ENCODE assay signal across 8 cellular contexts in genomic region chr3:185585523-185585861, GRCh38. TPM values are rescaled to one million over a fixed set of nuclear protein-coding genes. Genes with fewer than 3 reads are reported as not detected.
DNase-seq lines count a peak whose midpoint lies in the region; ATAC-seq, FAIRE-seq and TF ChIP-seq lines count a peak whose summit lies in the region.

No MANE protein-coding gene starts in this region.

- H3K36me3 Mint-ChIP-seq in CD4-positive, alpha-beta memory T cell = peaks cover 0 to 17% of the 10 kb centered on the region in 2 donors

- peaks cover 11% of the 10 kb centered on the region in 2 experiments for H4K20me1 ChIP-seq in H1 (replicated peaks in 1 of 2; ENCODE audit: control insufficient read depth in 1 of 2, insufficient read depth in 2 of 2, low read length in 2 of 2)

- H3K79me1 ChIP-seq in H1 (ENCODE audit: low read depth, low read length) (peaks cover 12% of the 10 kb centered on the region), neuronal stem cell (ENCODE audit: low read depth, low read length) (peaks cover 4% of the 10 kb centered on the region)

- WGBS in H1 (ENCODE audit: extremely low coverage in 1 of 2, insufficient coverage in 1 of 2, insufficient read length in 1 of 2, insufficient replicate concordance in 2 of 2, low coverage in 1 of 2, low lambda C conversion rate in 2 of 2, missing lambda C conversion rate in 1 of 2), 2 experiments = 57% methylated on average over 9 of the region's 9 CpGs; no CpG with 5 or more reads in 1 of the 2 experiments
- no CpG with 5 or more reads among the region's 9 CpGs for WGBS in neuronal stem cell (ENCODE audit: extremely low coverage in 2 of 2, insufficient read length in 2 of 2, insufficient replicate concordance in 1 of 2), 2 donors

- no peak overlapping the region for H4K5ac ChIP-seq in H1 (ENCODE audit: insufficient read length, low read depth, low read length)

- H3K18ac ChIP-seq in H1 (ENCODE audit: extremely low read depth, low read length) (no peak overlapping the region), neuronal stem cell (ENCODE audit: low read length) (no peak overlapping the region)

- H3K9ac ChIP-seq in H1 (replicated peaks in 1 of 4; ENCODE audit: extremely low read depth in 1 of 4, low read depth in 3 of 4, low read length in 3 of 4) (peak overlapping the region in 3 of 4 experiments; percentile 8 to 85 (median 68); a peak in 6 of 7 replicates), neuronal stem cell (ENCODE audit: low read depth, low read length, poor library complexity) (peak overlapping the region; percentile 15)

- no peak overlapping the region for H3K23ac ChIP-seq in H1 (ENCODE audit: insufficient read length)
- no peak overlapping the region for H3K23ac ChIP-seq in neuronal stem cell (ENCODE audit: low read depth, low read length, poor library complexity)

- peaks cover 12% of the 10 kb centered on the region for H3K23me2 ChIP-seq in H1 (ENCODE audit: low read depth, low read length)

- H4K8ac ChIP-seq in H1 (ENCODE audit: extremely low read depth, insufficient read depth, low read length) (no peak overlapping the region), neuronal stem cell (ENCODE audit: low read depth, low read length) (no peak overlapping the region)

- H3K56ac ChIP-seq in H1 (replicated peaks; ENCODE audit: insufficient read length, low read depth, low read length) = no peak overlapping the region

- intact Hi-C loops in CD4-positive, alpha-beta memory T cell (cut with micrococcal nuclease) = loop anchor here (5.0 kb wide), 3 partner anchors 352 to 1338 kb away; partner anchors contain the start of genes ALG3, EEF1AKMT4, TRA2B and VPS8

- H3K4me2 ChIP-seq in H1 (ENCODE audit: insufficient read depth in 1 of 2, low read depth in 2 of 2, low read length in 2 of 2) = peak overlapping the region; percentile 88 to 90
- H3K4me2 ChIP-seq in neuronal stem cell (ENCODE audit: insufficient read depth, low read length, poor library complexity, severe bottlenecking) = peak overlapping the region; percentile 78

- H3K4ac ChIP-seq in H1 (replicated peaks; ENCODE audit: insufficient read length, low read depth, low read length) = no peak overlapping the region
- no peak overlapping the region for H3K4ac ChIP-seq in neuronal stem cell (ENCODE audit: low read length)

- no peaks in the 10 kb centered on the region for H3K27me3 ChIP-seq in CD4-positive, alpha-beta memory T cell (ENCODE audit: insufficient read depth, low read length)
- H3K27me3 ChIP-seq in H1 (replicated peaks in 1 of 4; ENCODE audit: control insufficient read depth in 3 of 4, extremely low read depth in 1 of 4, insufficient read depth in 3 of 4, low read length in 3 of 4) (no peaks in the 10 kb centered on the region), neuronal stem cell (ENCODE audit: control insufficient read depth in 3 of 3, insufficient read depth in 3 of 3, low read depth in 1 of 3, low read length in 3 of 3) (peaks cover 0 to 4% (median 0%) of the 10 kb centered on the region in 3 experiments)

- H4K91ac ChIP-seq in H1 (replicated peaks; ENCODE audit: insufficient read length, low read length) (no peak overlapping the region), neuronal stem cell (ENCODE audit: low read depth, low read length, poor library complexity) (no peak overlapping the region)

- H3K4me1 ChIP-seq in CD4-positive, alpha-beta memory T cell (ENCODE audit: insufficient read depth, low read length) = peaks cover 27% of the 10 kb centered on the region
- H3K4me1 ChIP-seq in H1 (replicated peaks in 1 of 4; ENCODE audit: control insufficient read depth in 3 of 4, insufficient read depth in 4 of 4, low read length in 3 of 4) (peaks cover 0 to 22% (median 9%) of the 10 kb centered on the region in 4 experiments; a peak in 6 of 7 replicates), neuronal stem cell (ENCODE audit: control insufficient read depth in 2 of 2, insufficient read depth in 1 of 2, low read depth in 1 of 2, low read length in 2 of 2) (peaks cover 3 to 9% of the 10 kb centered on the region in 2 donors)

- H2BK5ac ChIP-seq in H1 (ENCODE audit: low read depth, low read length) = peak overlapping the region; percentile 1; the same call in 1 of the 2 replicates
- H2BK5ac ChIP-seq in neuronal stem cell (ENCODE audit: low read length) = no peak overlapping the region

- no peak for DNase-seq in CD4-positive, alpha-beta memory T cell
- DNase-seq in NCI-H69 (lab: John Stamatoyannopoulos, UW) = peak; percentile 66
- no peak for DNase-seq in H1 (ENCODE audit: low read depth in 1 of 2, low spot score in 2 of 2)
- no peak for DNase-seq in neuronal stem cell (ENCODE audit: low spot score)
- no peak for DNase-seq in medulla oblongata (ENCODE audit: extremely low spot score)
- no peak for DNase-seq in iPS-NIHi11 (ENCODE audit: low spot score)
- DNase-seq in KBM-7 = no peak

- no peaks in the 10 kb centered on the region for H3K27me3 Mint-ChIP-seq in CD4-positive, alpha-beta memory T cell

- peaks cover 0 to 4% (median 0%) of the 10 kb centered on the region in 8 donors for H3K9me3 Mint-ChIP-seq in CD4-positive, alpha-beta memory T cell

- no peaks in the 10 kb centered on the region for H3K9me3 ChIP-seq in CD4-positive, alpha-beta memory T cell (ENCODE audit: control insufficient read depth in 1 of 2, low read length in 2 of 2)
- H3K9me3 ChIP-seq in H1 (ENCODE audit: insufficient read depth in 2 of 2, low read depth in 1 of 2, low read length in 1 of 2) (no peaks in the 10 kb centered on the region), neuronal stem cell (replicated peaks in 1 of 2; ENCODE audit: control insufficient read depth in 2 of 2, insufficient read depth in 1 of 2, low read depth in 1 of 2, low read length in 2 of 2) (no peaks in the 10 kb centered on the region)

- H2BK12ac ChIP-seq in H1 (ENCODE audit: low read depth, low read length) (peak overlapping the region; percentile 39; the same call in 1 of the 2 replicates), neuronal stem cell (ENCODE audit: low read length) (no peak overlapping the region)

- CTCF ChIA-PET in CD4-positive, alpha-beta memory T cell (lab: Charles Lee; ENCODE audit: partially characterized antibody) = interaction anchor here (1.0 to 4.7 kb wide), 3 partner anchors 11 to 1690 kb away, joined by 3 to 42 read pairs (median 9); no protein-coding TSS in a partner anchor
- CTCF ChIA-PET in H1 (lab: Charles Lee; ENCODE audit: partially characterized antibody) = interaction anchor here (0.6 to 1.6 kb wide), 5 partner anchors 10 to 195 kb away, joined by 3 to 6 read pairs (median 3); no protein-coding TSS in a partner anchor

- H3K27ac ChIP-seq in CD4-positive, alpha-beta memory T cell (ENCODE audit: low read depth, low read length) = peak overlapping the region; percentile 95
- H3K27ac ChIP-seq in H1 (ENCODE audit: low read depth, low read length) (peak overlapping the region; percentile 82), neuronal stem cell (replicated peaks; ENCODE audit: low read length) (peak overlapping the region; percentile 52)

- TF ChIP-seq RAD21 in H1 (IDR thresholded peaks at IDR 0.05 in 1 of 2, conservative IDR thresholded peaks at IDR 0.05 in 1 of 2; ENCODE audit: low read depth in 2 of 2, low read length in 2 of 2) = no peak

- peak overlapping the region; percentile 93 to 98 (median 96) for H3K27ac Mint-ChIP-seq in CD4-positive, alpha-beta memory T cell

- TF ChIP-seq POLR2A in H1 (IDR thresholded peaks at IDR 0.05; ENCODE audit: control extremely low read depth in 1 of 2, low read depth in 2 of 2, low read length in 2 of 2) = no peak

- peak overlapping the region in 1 of 2 donors; percentile 78 for H3K4me3 ChIP-seq in CD4-positive, alpha-beta memory T cell (ENCODE audit: low read length in 2 of 2)
- H3K4me3 ChIP-seq in H1 (ENCODE audit: extremely low read depth in 1 of 4, insufficient read depth in 2 of 4, low read depth in 3 of 4, low read length in 4 of 4) = peak overlapping the region; percentile 33 to 87 (median 64); a peak in 7 of 8 replicates
- H3K4me3 ChIP-seq in neuronal stem cell (ENCODE audit: low read length in 2 of 2) = peak overlapping the region; percentile 69 to 82

- in situ Hi-C loops in KBM-7 (cut with MboI; ENCODE audit: low pct_unique_long_range_greater_than_20kb, low sequenced_read_pairs) = no loop called here

- H2BK15ac ChIP-seq in H1 (ENCODE audit: low read length) = peak overlapping the region; percentile 46; the same call in 1 of the 2 replicates
- H2BK15ac ChIP-seq in neuronal stem cell (ENCODE audit: low read length) = no peak overlapping the region

- H2AFZ ChIP-seq in H1 (ENCODE audit: low read length) (no peak overlapping the region), neuronal stem cell (ENCODE audit: low read length) (peak overlapping the region; percentile 70)

- peak overlapping the region; percentile 83 to 94 (median 90) for H3K4me3 Mint-ChIP-seq in CD4-positive, alpha-beta memory T cell

- no peak for FAIRE-seq in H1 (lab: Jason Lieb, UNC)

- H3K36me3 ChIP-seq in CD4-positive, alpha-beta memory T cell (ENCODE audit: insufficient read depth, low read length) = no peaks in the 10 kb centered on the region
- peaks cover 0 to 6% (median 0%) of the 10 kb centered on the region in 4 experiments; a peak in 2 of 8 replicates for H3K36me3 ChIP-seq in H1 (ENCODE audit: control insufficient read depth in 2 of 4, insufficient read depth in 4 of 4, low read length in 3 of 4)
- no peaks in the 10 kb centered on the region for H3K36me3 ChIP-seq in neuronal stem cell (replicated peaks in 1 of 2; ENCODE audit: control insufficient read depth in 2 of 2, insufficient read depth in 2 of 2, low read length in 2 of 2)

- POLR2A ChIA-PET in CD4-positive, alpha-beta memory T cell (lab: Charles Lee; ENCODE audit: partially characterized antibody) = interaction anchor here (0.8 to 2.4 kb wide), 14 partner anchors 10 to 1197 kb away, joined by 3 to 16 read pairs (median 4); partner anchors contain the start of genes DNAJB11, EIF4A2, TMEM41A and TRA2B
- POLR2A ChIA-PET in H1 (lab: Charles Lee; ENCODE audit: partially characterized antibody) = interaction anchor here (1.0 to 2.1 kb wide), 8 partner anchors 10 to 351 kb away, joined by 3 to 11 read pairs (median 6); partner anchors contain the start of gene TRA2B

- TF ChIP-seq EP300 in H1 (IDR thresholded peaks at IDR 0.05; ENCODE audit: borderline replicate concordance in 1 of 2, low read depth in 2 of 2, low read length in 2 of 2) = no peak

- H3K79me2 ChIP-seq in H1 (ENCODE audit: control insufficient read depth in 1 of 2, insufficient read depth in 2 of 2, low read length in 2 of 2) = peaks cover 25 to 76% of the 10 kb centered on the region in 2 experiments

- no peak overlapping the region; the same call in 1 of the 2 replicates for H2AK5ac ChIP-seq in H1 (ENCODE audit: low read depth, low read length)
- no peak overlapping the region for H2AK5ac ChIP-seq in neuronal stem cell (ENCODE audit: low read depth, low read length)

- no peak for TF ChIP-seq CTCF in H1 (IDR thresholded peaks at IDR 0.05; ENCODE audit: control extremely low read depth in 1 of 3, insufficient read depth in 1 of 3, low read depth in 1 of 3, low read length in 3 of 3)

- H3K14ac ChIP-seq in H1 (ENCODE audit: insufficient read length) = no peak overlapping the region
- H3K14ac ChIP-seq in neuronal stem cell (ENCODE audit: low read length) = no peak overlapping the region

- no peak for ATAC-seq in GM18870 (IDR thresholded peaks at IDR 0.05; ENCODE audit: unreplicated experiment)

- peaks cover 17 to 32% (median 24%) of the 10 kb centered on the region in 4 donors for H3K4me1 Mint-ChIP-seq in CD4-positive, alpha-beta memory T cell

- H2BK20ac ChIP-seq in H1 (ENCODE audit: low read length) = no peak overlapping the region

- no peak overlapping the region for H2BK120ac ChIP-seq in H1 (replicated peaks; ENCODE audit: low read depth, low read length)
- no peak overlapping the region for H2BK120ac ChIP-seq in neuronal stem cell (ENCODE audit: low read depth, low read length)

RNA-seq across cellular contexts. Expression of gene SENP2, which starts 0.6 kb away (rescaled TPM):
- 10 to 100 TPM; 46.0 to 54.3 TPM for total RNA-seq in CD4-positive, alpha-beta memory T cell
- polyA plus RNA-seq in CD4-positive, alpha-beta memory T cell = 10 to 100 TPM; 11.5 to 20.2 TPM
- total RNA-seq in H1 (2021; fragmentation: NEBNext Ultra II Directional; extraction: Animal tissue kit (Norgen Biotek cat#: 25700)) = 69.3 and 75.5 TPM in 2 replicates
- 25.2 and 27.5 TPM in 2 replicates for polyA plus RNA-seq in H1 (2011; rRNA removed)
- 42.9 TPM for polyA plus RNA-seq in H1 (2011; cell fraction: cytosol; rRNA removed)
- polyA plus RNA-seq in H1 (2011; cell fraction: nucleus; rRNA removed) = 40.0 TPM
- 33.9 to 44.9 TPM (median 40.9 TPM) in 4 replicates for polyA plus RNA-seq in H1 (2012, experiment 1 of 2)
- polyA plus RNA-seq in H1 (2012, experiment 2 of 2) = 4.4 TPM
- 37.4 TPM for polyA plus RNA-seq in H1 (2013, experiment 1 of 2)
- 38.2 TPM for polyA plus RNA-seq in H1 (2013, experiment 2 of 2)
- 83.2 and 93.8 TPM in 2 replicates for polyA minus RNA-seq in H1 (2011; rRNA and poly(A)+ RNA removed)
- polyA minus RNA-seq in H1 (2011; cell fraction: cytosol; rRNA and poly(A)+ RNA removed) = 51.6 TPM
- polyA minus RNA-seq in H1 (2011; cell fraction: nucleus; rRNA and poly(A)+ RNA removed) = 59.4 TPM
- polyA plus RNA-seq in neuronal stem cell (2013, experiment 1 of 2) = 26.0 TPM
- polyA plus RNA-seq in neuronal stem cell (2013, experiment 2 of 2) = 25.3 TPM

RNA-seq across cellular contexts. Expression of gene LIPH, which starts 33.1 kb away (rescaled TPM):
- not detected for total RNA-seq in CD4-positive, alpha-beta memory T cell
- not detected for polyA plus RNA-seq in CD4-positive, alpha-beta memory T cell
- total RNA-seq in H1 (2021; fragmentation: NEBNext Ultra II Directional; extraction: Animal tissue kit (Norgen Biotek cat#: 25700)) = 0.44 TPM in 1 of 2 replicates, not detected in the other
- 0.06 and 0.08 TPM in 2 replicates for polyA plus RNA-seq in H1 (2011; rRNA removed)
- polyA plus RNA-seq in H1 (2011; cell fraction: cytosol; rRNA removed) = 0.05 TPM
- polyA plus RNA-seq in H1 (2011; cell fraction: nucleus; rRNA removed) = not detected
- polyA plus RNA-seq in H1 (2012, experiment 1 of 2) = 0.05 to 0.15 TPM (median 0.13 TPM) in 3 of 4 replicates, not detected in the other
- not detected for polyA plus RNA-seq in H1 (2012, experiment 2 of 2)
- 0.24 TPM for polyA plus RNA-seq in H1 (2013, experiment 1 of 2)
- 0.28 TPM for polyA plus RNA-seq in H1 (2013, experiment 2 of 2)
- 0.03 TPM in 1 of 2 replicates, not detected in the other for polyA minus RNA-seq in H1 (2011; rRNA and poly(A)+ RNA removed)
- polyA minus RNA-seq in H1 (2011; cell fraction: cytosol; rRNA and poly(A)+ RNA removed) = not detected
- not detected for polyA minus RNA-seq in H1 (2011; cell fraction: nucleus; rRNA and poly(A)+ RNA removed)
- not detected for polyA plus RNA-seq in neuronal stem cell (2013, experiment 1 of 2)
- polyA plus RNA-seq in neuronal stem cell (2013, experiment 2 of 2) = 0.03 TPM
